ENCODE assay signal across 29 cellular contexts in the genomic region with DNA sequence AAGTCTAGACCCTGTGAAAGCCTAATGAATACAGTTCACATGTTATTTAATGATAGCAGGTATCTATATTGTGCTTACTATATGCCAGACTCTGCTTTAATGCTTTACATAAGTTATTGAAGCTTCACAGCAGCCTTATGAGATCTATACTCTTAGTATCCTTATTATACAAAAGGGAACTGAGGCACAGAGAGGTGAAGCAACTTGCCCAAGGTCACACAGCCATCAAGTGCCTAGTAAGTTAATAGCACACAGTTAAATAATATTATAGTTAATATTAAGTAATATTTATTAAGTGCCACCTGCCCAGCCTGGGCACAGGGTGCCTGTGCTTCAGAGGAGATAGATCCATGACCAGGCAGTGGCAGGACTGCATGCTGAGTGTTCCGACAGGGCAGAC.
"Had no signal": no experiment of that assay in that cellular context is flagged by ENCODE, and none has a peak within 500 bp of the region (broad histone marks: within the 10 kb centered on the region; RNA-seq: fewer than 3 reads in every experiment).

No MANE protein-coding gene starts in this region.

- DNase-seq: naive thymus-derived CD4-positive, alpha-beta T cell; natural killer cell; nephron progenitor cell; nucleus accumbens; ovary; right cardiac atrium; right lobe of liver; sigmoid colon; small intestine; stimulated activated CD4-positive, alpha-beta T cell treated with anti-CD3 and anti-CD28 coated beads, Interleukin-15, amount 100 ng/mL, for 24 hours; stimulated activated CD4-positive, alpha-beta T cell treated with anti-CD3 and anti-CD28 coated beads, Interleukin-2, amount 100 ng/mL, for 24 hours; stimulated activated CD4-positive, alpha-beta T cell treated with anti-CD3 and anti-CD28 coated beads, Interleukin-2, amount 100 ng/mL, for 48 hours; stimulated activated CD4-positive, alpha-beta T cell treated with anti-CD3 and anti-CD28 coated beads, Interleukin-4, amount 100 ng/mL, for 24 hours; stimulated activated naive CD4-positive, alpha-beta T cell; stimulated activated naive CD8-positive, alpha-beta T cell treated with anti-CD3 and anti-CD28 coated beads, Interleukin-15, amount 100 ng/mL, for 72 hours; stimulated activated naive CD8-positive, alpha-beta T cell treated with anti-CD3 and anti-CD28 coated beads, Interleukin-15, Interleukin-2, amounts not matched to agents 100 U/mL and 50 U/mL, for 24 hours; testis; tibial artery; transverse colon; upper lobe of right lung; uterus had no signal

- H3K27ac ChIP-seq: neutrophil, ovary, parathyroid adenoma, psoas muscle, right lobe of liver, sigmoid colon, suprapubic skin, testis, tibial artery, transverse colon, upper lobe of right lung, uterus had no signal

- FAIRE-seq: small intestine had no signal

- H3K4me1 Mint-ChIP-seq: stimulated activated naive CD8-positive, alpha-beta T cell treated with anti-CD3 and anti-CD28 coated beads, Interleukin-15, amount 100 ng/mL, for 72 hours had no signal

- H3K9me3 Mint-ChIP-seq: natural killer cell, nephron progenitor cell, neural crest cell, type B pancreatic cell had no signal

- H2AFZ ChIP-seq: parathyroid adenoma had no signal

- ATAC-seq: natural killer cell; psoas muscle; right cardiac atrium; right lobe of liver; stimulated activated effector memory CD8-positive, alpha-beta T cell treated with anti-CD3 and anti-CD28 coated beads, Interleukin-12 subunit alpha, Interleukin-12 subunit beta, amount 100 ng/mL, for 72 hours; stimulated activated naive CD8-positive, alpha-beta T cell treated with anti-CD3 and anti-CD28 coated beads, Interleukin-15, amount 100 ng/mL, for 72 hours; stimulated activated naive CD8-positive, alpha-beta T cell treated with anti-CD3 and anti-CD28 coated beads, Interleukin-15, Interleukin-2, amounts not matched to agents 100 U/mL and 50 U/mL, for 24 hours; upper lobe of right lung had no signal

- H3K79me2 ChIP-seq: parathyroid adenoma had no signal

- H3K27me3 ChIP-seq: neutrophil, ovary, right lobe of liver, sigmoid colon, suprapubic skin, testis, tibial artery, transverse colon, upper lobe of right lung, uterus had no signal

- H3K4me3 Mint-ChIP-seq: naive thymus-derived CD4-positive, alpha-beta T cell; natural killer cell; nephron progenitor cell; neural crest cell; stimulated activated effector memory CD8-positive, alpha-beta T cell treated with anti-CD3 and anti-CD28 coated beads, Interleukin-12 subunit alpha, Interleukin-12 subunit beta, amount 100 ng/mL, for 72 hours; stimulated activated naive CD8-positive, alpha-beta T cell treated with anti-CD3 and anti-CD28 coated beads, Interleukin-15, amount 100 ng/mL, for 72 hours; type B pancreatic cell had no signal

- H3K4me1 ChIP-seq: parathyroid adenoma, right lobe of liver, suprapubic skin, testis, tibial artery, upper lobe of right lung, uterus had no signal

- H3K36me3 Mint-ChIP-seq: natural killer cell; stimulated activated effector memory CD8-positive, alpha-beta T cell treated with anti-CD3 and anti-CD28 coated beads, Interleukin-12 subunit alpha, Interleukin-12 subunit beta, amount 100 ng/mL, for 72 hours; type B pancreatic cell had no signal

- H3K27me3 Mint-ChIP-seq: progenitor cell of endocrine pancreas, type B pancreatic cell had no signal

- H3K27ac Mint-ChIP-seq: naive thymus-derived CD4-positive, alpha-beta T cell; natural killer cell; progenitor cell of endocrine pancreas; stimulated activated effector memory CD8-positive, alpha-beta T cell treated with anti-CD3 and anti-CD28 coated beads, Interleukin-12 subunit alpha, Interleukin-12 subunit beta, amount 100 ng/mL, for 72 hours; type B pancreatic cell had no signal

- H3K4me3 ChIP-seq: ovary, psoas muscle, right lobe of liver, sigmoid colon, suprapubic skin, testis, tibial artery, transverse colon, upper lobe of right lung, uterus had no signal

- H3K36me3 ChIP-seq: neutrophil, ovary, right lobe of liver, sigmoid colon, suprapubic skin, tibial artery, transverse colon, upper lobe of right lung, uterus had no signal

- H3K9ac ChIP-seq: parathyroid adenoma had no signal

- H3K9me3 ChIP-seq: neutrophil, ovary, psoas muscle, right lobe of liver, sigmoid colon, suprapubic skin, testis, tibial artery, transverse colon, upper lobe of right lung, uterus had no signal
